27 cellular contexts compared by ENCODE assay signal in genomic region chrX:39625810-39626209, GRCh38.
"Had no signal": no experiment of that assay in that cellular context is flagged by ENCODE, and none has a peak within 500 bp of the region (broad histone marks: within the 10 kb centered on the region; RNA-seq: fewer than 3 reads in every experiment).

No MANE protein-coding gene starts in this region.

- H3K4me1 ChIP-seq: colonic mucosa, esophagus squamous epithelium, foreskin keratinocyte, gastrocnemius medialis, gastroesophageal sphincter, heart left ventricle, heart right ventricle had no signal

- FAIRE-seq: colon, endometrium, endothelial cell of umbilical vein, frontal cortex had no signal

- DNase-seq: colonic mucosa; cortex of kidney; dermis blood vessel endothelial cell; dorsolateral prefrontal cortex; effector CD4-positive, alpha-beta T cell; effector CD8-positive, alpha-beta T cell; effector memory CD4-positive, alpha-beta T cell; effector memory CD8-positive, alpha-beta T cell; endodermal cell; erythroblast; esophagus squamous epithelium; foreskin fibroblast; foreskin keratinocyte; foreskin melanocyte; gastrocnemius medialis; glutamatergic neuron; head of caudate nucleus; heart left ventricle; heart right ventricle had no signal

- ATAC-seq: effector memory CD8-positive, alpha-beta T cell; esophagus mucosa; foreskin keratinocyte; gastrocnemius medialis; gastroesophageal sphincter; heart left ventricle; heart right ventricle had no signal

- H3K9me3 ChIP-seq: colonic mucosa, esophagus squamous epithelium, gastroesophageal sphincter had no signal

- H3K4me3 ChIP-seq: colonic mucosa, coronary artery, dorsolateral prefrontal cortex, esophagus squamous epithelium, gastrocnemius medialis, gastroesophageal sphincter, heart left ventricle, heart right ventricle had no signal

- H3K27ac ChIP-seq: colonic mucosa, coronary artery, dorsolateral prefrontal cortex, epithelial cell of prostate, esophagus squamous epithelium, foreskin keratinocyte, gastrocnemius medialis, gastroesophageal sphincter, heart left ventricle, heart right ventricle had no signal

- H3K36me3 ChIP-seq: colonic mucosa, esophagus squamous epithelium, gastrocnemius medialis, gastroesophageal sphincter, heart left ventricle, heart right ventricle had no signal

- H3K27me3 ChIP-seq: colonic mucosa, esophagus squamous epithelium, foreskin keratinocyte, gastroesophageal sphincter had no signal
